1 cellular context compared by ENCODE assay signal in genomic region chr3:99933971-99934750, GRCh38.
TF ChIP-seq lines count a peak whose summit lies in the region.

No MANE protein-coding gene starts in this region.

TF ChIP-seq in HepG2, 621 proteins besides CTCF, POLR2A, EP300 and RAD21 (continued from another document):
- no peak for TF ChIP-seq ZBTB40 (IDR thresholded peaks at IDR 0.05)
- no peak for TF ChIP-seq ZBTB40 (CRISPR knock-in tag; IDR thresholded peaks at IDR 0.05)
- TF ChIP-seq ZNF574 (CRISPR knock-in tag; IDR thresholded peaks at IDR 0.05): no peak
- TF ChIP-seq ZNF879 (CRISPR knock-in tag; IDR thresholded peaks at IDR 0.05): no peak
- no peak for TF ChIP-seq HMGA1 (CRISPR knock-in tag; conservative IDR thresholded peaks at IDR 0.05)
- no peak for TF ChIP-seq HNRNPUL1 (IDR thresholded peaks at IDR 0.05; ENCODE audit: low read depth, low read length)
- TF ChIP-seq ZNF607 (CRISPR knock-in tag; IDR thresholded peaks at IDR 0.05; ENCODE audit: borderline replicate concordance): no peak
- no peak for TF ChIP-seq GATA4 (IDR thresholded peaks at IDR 0.05; ENCODE audit: borderline replicate concordance, low read depth)
- TF ChIP-seq PLRG1 (conservative IDR thresholded peaks at IDR 0.05): no peak
- TF ChIP-seq ZNF598 (CRISPR knock-in tag; IDR thresholded peaks at IDR 0.05; ENCODE audit: borderline replicate concordance): no peak
- no peak for TF ChIP-seq ZBTB26 (CRISPR knock-in tag; IDR thresholded peaks at IDR 0.05; ENCODE audit: borderline replicate concordance)
